ENCODE assay signal across 9 cellular contexts in the genomic region with DNA sequence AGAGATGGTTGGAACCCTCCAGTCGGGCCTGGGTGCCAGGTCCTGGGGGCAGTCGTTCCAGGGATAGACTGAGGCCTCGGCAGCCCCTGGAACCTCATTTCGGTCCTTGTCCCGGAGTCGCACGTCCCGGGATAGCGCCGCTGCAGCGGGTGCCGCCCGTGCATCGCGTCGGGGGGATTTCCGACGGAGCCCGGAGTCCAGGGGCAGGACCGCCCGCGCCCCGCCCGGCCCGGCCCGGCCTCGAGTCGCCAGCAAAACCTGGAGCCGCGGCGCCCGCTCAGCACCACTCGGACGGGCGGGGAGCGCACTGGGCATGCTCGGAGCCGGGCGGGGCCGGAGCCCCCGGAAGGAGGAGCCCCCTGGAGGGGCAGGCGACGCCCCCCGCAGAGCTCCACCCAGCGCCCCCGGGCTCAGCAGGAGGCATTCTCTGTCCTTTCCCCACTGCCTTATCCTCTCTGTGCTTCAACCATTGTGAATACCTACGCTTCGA. TPM values are rescaled to one million over a fixed set of nuclear protein-coding genes. Genes with fewer than 3 reads are reported as not detected.
DNase-seq lines count a peak whose midpoint lies in the region; ATAC-seq lines count a peak whose summit lies in the region.
"Had no signal": no experiment of that assay in that cellular context is flagged by ENCODE, and none has a peak within 500 bp of the region (broad histone marks: within the 10 kb centered on the region; RNA-seq: fewer than 3 reads in every experiment).

No MANE protein-coding gene starts in this region.

- DNase-seq in NCI-H1930 (lab: John Stamatoyannopoulos, UW) (peak; percentile 12 to 65), mesenteric fat pad (ENCODE audit: low spot score) (peak; percentile 91)
- no peak for DNase-seq in stimulated activated CD4-positive, alpha-beta T cell treated with anti-CD3 and anti-CD28 coated beads, Interleukin-4, amount 100 ng/mL, for 1 hour
- no peak for DNase-seq in stimulated activated CD4-positive, alpha-beta T cell treated with anti-CD3 and anti-CD28 coated beads, Interleukin-4, amount 100 ng/mL, for 24 hours
- DNase-seq in activated effector memory CD4-positive, alpha-beta T cell treated with Interleukin-2 at 50 U/mL for 16 hours, result no peak
- DNase-seq: DND-41 had no signal

- no peaks in the 10 kb centered on the region for H3K9me3 ChIP-seq in endocrine pancreas (ENCODE audit: control insufficient read depth, low read length)

- no peak for ATAC-seq in GM19023 (IDR thresholded peaks at IDR 0.05; ENCODE audit: unreplicated experiment)

- H3K27me3 ChIP-seq in ACC112 (ENCODE audit: insufficient read depth, low read length), result peaks cover 30% of the 10 kb centered on the region
- no peaks in the 10 kb centered on the region for H3K27me3 ChIP-seq in endocrine pancreas (ENCODE audit: control insufficient read depth, insufficient read depth, low read length)

- H3K4me1 ChIP-seq in ACC112 (ENCODE audit: control insufficient read depth, insufficient read depth, low read length, unreplicated experiment) (peaks cover 9% of the 10 kb centered on the region), endocrine pancreas (ENCODE audit: control insufficient read depth, insufficient read depth, low read length) (peaks cover 10% of the 10 kb centered on the region)

- peak overlapping the region; percentile 77 for H3K4me3 ChIP-seq in ACC112 (ENCODE audit: low read depth, low read length)
- H3K4me3 ChIP-seq in endocrine pancreas (ENCODE audit: control insufficient read depth, insufficient read depth, low read length), result peak overlapping the region; percentile 89

- peak overlapping the region; percentile 71 for H2AFZ ChIP-seq in ACC112 (ENCODE audit: low read length, unreplicated experiment)

- peaks cover 16% of the 10 kb centered on the region for H3K79me2 ChIP-seq in ACC112 (ENCODE audit: control insufficient read depth, insufficient read depth, low read length, unreplicated experiment)

- H3K36me3 ChIP-seq in ACC112 (ENCODE audit: insufficient read depth, low read length) (no peaks in the 10 kb centered on the region), endocrine pancreas (ENCODE audit: control insufficient read depth, insufficient read depth, low read length) (no peaks in the 10 kb centered on the region)

- H3K27ac ChIP-seq in ACC112 (ENCODE audit: low read depth, low read length), result no peak overlapping the region

- H3K9ac ChIP-seq in endocrine pancreas (ENCODE audit: control insufficient read depth, insufficient read depth, low read length), result peak overlapping the region; percentile 82

RNA-seq across cellular contexts. Expression of gene PTPN3, which starts 1.6 kb away (rescaled TPM):
- 6.3 TPM for total RNA-seq in mesenteric fat pad

Comparison
In these comparisons a context has a peak if more than half of its experiments do, and no peak if none do; other contexts are left out.
1. DNase-seq: peak in NCI-H1930 (2 of 2) and mesenteric fat pad (single experiment); none in stimulated activated CD4-positive, alpha-beta T cell treated with anti-CD3 and anti-CD28 coated beads, Interleukin-4, amount 100 ng/mL, for 1 hour (single experiment), stimulated activated CD4-positive, alpha-beta T cell treated with anti-CD3 and anti-CD28 coated beads, Interleukin-4, amount 100 ng/mL, for 24 hours (single experiment) and activated effector memory CD4-positive, alpha-beta T cell treated with Interleukin-2 at 50 U/mL for 16 hours (single experiment).